ENCODE assay signal across 33 cellular contexts in the genomic region with DNA sequence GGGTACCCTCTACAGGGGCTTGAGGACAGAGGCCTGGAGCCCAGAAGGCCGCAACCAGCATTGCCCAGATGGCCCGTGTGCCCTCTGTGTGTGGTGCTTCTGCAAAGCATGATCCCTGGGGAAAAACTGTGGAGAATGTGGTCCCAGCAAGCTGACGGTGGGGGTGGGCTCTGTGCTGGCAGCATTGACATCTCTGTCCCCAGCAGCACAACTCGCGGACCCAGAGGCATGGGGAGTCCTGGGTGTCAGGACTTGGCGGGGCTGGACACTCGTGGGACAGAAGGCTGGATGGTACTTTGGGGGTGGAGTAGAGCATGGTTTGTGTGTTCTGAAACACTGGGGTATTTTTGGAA. TPM values are rescaled to one million over a fixed set of nuclear protein-coding genes. Genes with fewer than 3 reads are reported as not detected.
"Had no signal": no experiment of that assay in that cellular context is flagged by ENCODE, and none has a peak within 500 bp of the region (broad histone marks: within the 10 kb centered on the region; RNA-seq: fewer than 3 reads in every experiment).

No MANE protein-coding gene starts in this region.

- H3K27me3 ChIP-seq: adrenal gland, body of pancreas, breast epithelium, MG63, SJCRH30 had no signal

- H3K9me3 ChIP-seq: adrenal gland, body of pancreas, breast epithelium, MG63, SJCRH30 had no signal

- H3K36me3 ChIP-seq: MG63, SJCRH30 had no signal

- DNase-seq: activated CD4-positive, alpha-beta T cell treated with anti-CD3 and anti-CD28 coated beads for 36 hours; activated CD4-positive, alpha-beta T cell treated with anti-CD3 and anti-CD28 coated beads, Interleukin-2, amount 10 ng/mL, durations not matched to agents 7 days and 5 days; activated CD4-positive, alpha-beta T cell treated with anti-CD3 and anti-CD28 coated beads, Interleukin-2, amount 50 U/mL, for 48 hours; activated CD8-positive, alpha-beta T cell treated with anti-CD3 and anti-CD28 coated beads, Interleukin-2, amount 10 ng/mL, durations not matched to agents 7 days and 5 days; activated gamma-delta T cell treated with Interleukin-2 at 50 U/mL for 16 hours; activated naive CD4-positive, alpha-beta T cell treated with anti-CD3 and anti-CD28 coated beads for 36 hours; activated T-cell treated with anti-CD3 and anti-CD28 coated beads for 4 hours; activated T-cell treated with anti-CD3 and anti-CD28 coated beads, Interleukin-2, amount 50 U/mL, for 4 hours; adrenal gland; body of pancreas; central memory CD4-positive, alpha-beta T cell; Kasumi-1; KBM-7; MG63; NCI-H1048; NCI-H1105 treated with DMSO at 0.1 percent for 48 hours; NCI-H1436; NCI-H1694 treated with DMSO at 0.1 percent for 48 hours; NCI-H2029 treated with DMSO at 0.1 percent for 48 hours; NCI-H2107; NCI-H2171; NCI-H510A; NCI-H526; NCI-H748 treated with DMSO at 0.1 percent for 48 hours; NK-92 treated with Interleukin-12 subunit alpha and Interleukin-12 subunit beta, amount 100 ng/mL, for 24 hours; PC-9; SHP77; SJCRH30 had no signal

- H3K4me3 ChIP-seq: adrenal gland, body of pancreas, breast epithelium, MG63, PC-9, SJCRH30, SK-N-MC had no signal

- ATAC-seq: activated CD4-positive, alpha-beta T cell treated with anti-CD3 and anti-CD28 coated beads for 36 hours; activated CD4-positive, CD25-positive, alpha-beta regulatory T cell treated with anti-CD3 and anti-CD28 coated beads, Interleukin-2, amount 50 U/mL, for 24 hours; activated CD8-positive, alpha-beta T cell treated with anti-CD3 and anti-CD28 coated beads, Interleukin-2, amount 10 ng/mL, durations not matched to agents 7 days and 5 days; activated naive CD4-positive, alpha-beta T cell treated with anti-CD3 and anti-CD28 coated beads, Interleukin-2, amount 50 U/mL, for 72 hours; activated T-cell treated with anti-CD3 and anti-CD28 coated beads, Interleukin-2, amount 50 U/mL, for 4 hours; body of pancreas; WTC11 had no signal

- H3K27ac ChIP-seq: adrenal gland, body of pancreas, breast epithelium, PC-9, SJCRH30, SK-N-MC had no signal

RNA-seq across cellular contexts. Expression of a gene that starts 11.8 kb away (rescaled TPM):
- total RNA-seq: activated CD4-positive, alpha-beta T cell treated with anti-CD3 and anti-CD28 coated beads, Interleukin-2, amount 10 ng/mL, durations not matched to agents 7 days and 5 days; activated CD8-positive, alpha-beta T cell treated with anti-CD3 and anti-CD28 coated beads, Interleukin-2, amount 10 ng/mL, durations not matched to agents 7 days and 5 days had no signal
